Comparison of ENCODE assay signal across 10 cellular contexts in the genomic region with DNA sequence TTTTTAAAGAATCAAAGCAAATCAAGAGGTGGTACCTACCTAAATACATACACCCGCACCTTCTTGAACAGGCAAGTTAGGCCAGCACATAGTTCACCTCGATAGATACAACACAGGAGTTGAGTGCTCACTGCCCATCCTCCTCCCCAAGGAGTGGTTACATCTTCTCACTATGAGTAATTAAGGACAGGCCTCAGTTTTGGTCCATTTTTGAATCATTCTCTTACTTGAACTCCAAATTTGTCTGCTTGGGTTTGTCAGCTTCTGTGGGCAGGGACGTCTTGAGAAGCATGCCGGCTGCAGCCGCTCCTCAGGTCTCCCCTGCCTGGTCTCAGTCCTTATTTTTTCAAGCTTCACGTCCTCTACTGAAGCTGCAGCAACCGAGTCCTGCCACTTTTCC.
DNase-seq lines count a peak whose midpoint lies in the region; ATAC-seq lines count a peak whose summit lies in the region.
"Had no signal": no experiment of that assay in that cellular context is flagged by ENCODE, and none has a peak within 500 bp of the region (broad histone marks: within the 10 kb centered on the region; RNA-seq: fewer than 3 reads in every experiment).

No MANE protein-coding gene starts in this region.

- DNase-seq in activated CD4-positive, alpha-beta memory T cell treated with anti-CD3 and anti-CD28 coated beads, Interleukin-2, amount 10 ng/mL, durations not matched to agents 7 days and 5 days, result peak; percentile 45
- DNase-seq in left colon, result no peak
- DNase-seq in anterior cingulate cortex (lab: John Stamatoyannopoulos, UW), result no peak
- DNase-seq in cortex of kidney (lab: John Stamatoyannopoulos, UW), result no peak
- DNase-seq: esophagus squamous epithelium, NCI-H226, pancreas had no signal

- intact Hi-C loops in left colon (cut with DNase I, micrococcal nuclease), result no loop called here

- CTCF ChIA-PET in activated CD4-positive, alpha-beta memory T cell treated with anti-CD3 and anti-CD28 coated beads, Interleukin-2, amount 10 ng/mL, durations not matched to agents 7 days and 5 days (lab: Charles Lee), result interaction anchor here (0.9 to 1.2 kb wide), 4 partner anchors 10 to 54 kb away, joined by 3 to 4 read pairs (median 4); no protein-coding TSS in a partner anchor

- H3K27ac Mint-ChIP-seq in activated CD4-positive, alpha-beta memory T cell treated with anti-CD3 and anti-CD28 coated beads, Interleukin-2, amount 10 ng/mL, durations not matched to agents 7 days and 5 days, result peak overlapping the region; percentile 79

- H3K36me3 Mint-ChIP-seq in activated CD4-positive, alpha-beta memory T cell treated with anti-CD3 and anti-CD28 coated beads, Interleukin-2, amount 10 ng/mL, durations not matched to agents 7 days and 5 days (ENCODE audit: low read depth), result peaks cover 67% of the 10 kb centered on the region

- peaks cover 44% of the 10 kb centered on the region for H3K9me3 Mint-ChIP-seq in activated CD4-positive, alpha-beta memory T cell treated with anti-CD3 and anti-CD28 coated beads, Interleukin-2, amount 10 ng/mL, durations not matched to agents 7 days and 5 days

- POLR2A ChIA-PET in activated CD4-positive, alpha-beta memory T cell treated with anti-CD3 and anti-CD28 coated beads, Interleukin-2, amount 10 ng/mL, durations not matched to agents 7 days and 5 days (lab: Charles Lee), result interaction anchor here (1.2 to 6.5 kb wide), 9 partner anchors 12 to 189 kb away, joined by 4 to 27 read pairs (median 6); no protein-coding TSS in a partner anchor

- no peak overlapping the region for H3K4me3 Mint-ChIP-seq in activated CD4-positive, alpha-beta memory T cell treated with anti-CD3 and anti-CD28 coated beads, Interleukin-2, amount 10 ng/mL, durations not matched to agents 7 days and 5 days

- H3K4me1 Mint-ChIP-seq in activated CD4-positive, alpha-beta memory T cell treated with anti-CD3 and anti-CD28 coated beads, Interleukin-2, amount 10 ng/mL, durations not matched to agents 7 days and 5 days, result peaks cover 72% of the 10 kb centered on the region

- ATAC-seq in GM18519 (IDR thresholded peaks at IDR 0.05; ENCODE audit: low FRiP score, unreplicated experiment) (peak; percentile 74), GM19452 (IDR thresholded peaks at IDR 0.05; ENCODE audit: unreplicated experiment) (peak; percentile 73), HG02973 (IDR thresholded peaks at IDR 0.05; ENCODE audit: unreplicated experiment) (peak; percentile 64), left colon (no peak)
- ATAC-seq: pancreas had no signal

- H3K27me3 Mint-ChIP-seq in activated CD4-positive, alpha-beta memory T cell treated with anti-CD3 and anti-CD28 coated beads, Interleukin-2, amount 10 ng/mL, durations not matched to agents 7 days and 5 days, result no peaks in the 10 kb centered on the region
